Comparison of ENCODE assay signal across 37 cellular contexts in genomic region chr13:26270707-26271106, GRCh38. TPM values are rescaled to one million over a fixed set of nuclear protein-coding genes. Genes with fewer than 3 reads are reported as not detected.
DNase-seq lines count a peak whose midpoint lies in the region; ATAC-seq, FAIRE-seq and TF ChIP-seq lines count a peak whose summit lies in the region.
"Had no signal": no experiment of that assay in that cellular context is flagged by ENCODE, and none has a peak within 500 bp of the region (broad histone marks: within the 10 kb centered on the region; RNA-seq: fewer than 3 reads in every experiment).

No MANE protein-coding gene starts in this region.

- TF ChIP-seq POLR2A in body of pancreas (IDR thresholded peaks at IDR 0.05) (peak in 1 of 3 donors; percentile 11), esophagus muscularis mucosa (IDR thresholded peaks at IDR 0.05; ENCODE audit: low read depth) (no peak)

- peaks cover 64% of the 10 kb centered on the region for H4K20me1 ChIP-seq in astrocyte (ENCODE audit: insufficient read depth, low read length)

- H3K9me3 ChIP-seq in astrocyte (ENCODE audit: insufficient read depth, low read depth, low read length) (no peaks in the 10 kb centered on the region), body of pancreas (no peaks in the 10 kb centered on the region), pancreas (no peaks in the 10 kb centered on the region), esophagus muscularis mucosa (no peaks in the 10 kb centered on the region)
- H3K9me3 ChIP-seq: A549, BE2C, BLaER1, Caco-2 had no signal

- peak; percentile 9 for FAIRE-seq in astrocyte (lab: Jason Lieb, UNC)
- FAIRE-seq in pancreas (lab: Jason Lieb, UNC), result no peak
- FAIRE-seq: A204.1, A549, D721Med had no signal

- TF ChIP-seq EP300 in esophagus muscularis mucosa (IDR thresholded peaks at IDR 0.05), result no peak

- H3K4me3 Mint-ChIP-seq in astrocyte (ENCODE audit: unreplicated experiment), result peak overlapping the region; percentile 6
- H3K4me3 Mint-ChIP-seq in stimulated activated effector memory CD8-positive, alpha-beta T cell treated with anti-CD3 and anti-CD28 coated beads, Interleukin-12 subunit alpha, Interleukin-12 subunit beta, amount 100 ng/mL, for 72 hours, result no peak overlapping the region
- H3K4me3 Mint-ChIP-seq in activated naive CD4-positive, alpha-beta T cell treated with anti-CD3 and anti-CD28 coated beads, Interleukin-2, amount 10 ng/mL, durations not matched to agents 7 days and 5 days, result no peak overlapping the region
- H3K4me3 Mint-ChIP-seq: B cell; CD14-positive monocyte; CD4-positive, alpha-beta T cell; CD4-positive, CD25-positive, alpha-beta regulatory T cell; CD8-positive, alpha-beta memory T cell; CD8-positive, alpha-beta T cell had no signal

- H3K4me1 ChIP-seq in astrocyte (ENCODE audit: insufficient read depth, low read length) (no peaks in the 10 kb centered on the region), body of pancreas (peaks cover 25% of the 10 kb centered on the region), pancreas (peaks cover 0 to 18% (median 9%) of the 10 kb centered on the region in 3 donors), esophagus muscularis mucosa (peaks cover 9 to 17% (median 15%) of the 10 kb centered on the region in 4 donors)
- H3K4me1 ChIP-seq: A549; BLaER1; BLaER1 treated with 17β-estradiol and CSF1 and Interleukin-3, amounts not matched to agents 10 nM and 100 nM; Caco-2 had no signal

- no peak overlapping the region for H3K27ac ChIP-seq in astrocyte (ENCODE audit: low read depth, low read length)
- peak overlapping the region; percentile 6 to 78 (median 42) for H3K27ac ChIP-seq in body of pancreas
- peak overlapping the region in 2 of 4 donors; percentile 70 to 80 for H3K27ac ChIP-seq in pancreas
- no peak overlapping the region for H3K27ac ChIP-seq in esophagus muscularis mucosa (replicated peaks in 1 of 4)
- H3K27ac ChIP-seq: 22Rv1; A549; BLaER1; BLaER1 treated with 17β-estradiol and CSF1 and Interleukin-3, amounts not matched to agents 10 nM and 100 nM; C4-2B had no signal

- ATAC-seq in body of pancreas, result peak; percentile 86
- ATAC-seq in pancreas, result peak; percentile 80 to 93 (median 90)
- ATAC-seq in stimulated activated effector memory CD8-positive, alpha-beta T cell treated with anti-CD3 and anti-CD28 coated beads, Interleukin-12 subunit alpha, Interleukin-12 subunit beta, amount 100 ng/mL, for 72 hours, result no peak
- ATAC-seq: A549; CD8-positive, alpha-beta T cell had no signal

- DNase-seq in astrocyte (ENCODE audit: low read depth) (no peak), body of pancreas (peak; percentile 62 to 76 (median 70)), pancreas (peak in 4 of 6 donors; percentile 40 to 65 (median 61)), esophagus muscularis mucosa (ENCODE audit: extremely low spot score) (no peak), NCI-H2227 treated with DMSO at 0.1 percent for 48 hours (lab: John Stamatoyannopoulos, UW) (no peak), NOMO-1 treated with dmso at 0.1 percent for 144 hours (lab: John Stamatoyannopoulos, UW; ENCODE audit: unreplicated experiment) (no peak)
- DNase-seq in stimulated activated effector memory CD8-positive, alpha-beta T cell treated with anti-CD3 and anti-CD28 coated beads, Interleukin-12 subunit alpha, Interleukin-12 subunit beta, amount 100 ng/mL, for 72 hours (ENCODE audit: low spot score in 2 of 2), result no peak
- DNase-seq in activated naive CD4-positive, alpha-beta T cell treated with anti-CD3 and anti-CD28 coated beads, Interleukin-2, amount 10 ng/mL, durations not matched to agents 7 days and 5 days, result no peak
- DNase-seq: 8988T; ACHN; AML-193; BE2C; C1 segment of cervical spinal cord; Caco-2; Calu3; CD4-positive, alpha-beta memory T cell; CD4-positive, alpha-beta T cell; CD4-positive, CD25-positive, alpha-beta regulatory T cell; CD8-positive, alpha-beta memory T cell; CD8-positive, alpha-beta T cell; COR-L47; DMS 273 treated with DMSO at 0.1 percent for 48 hours; DMS153; DMS53; DMS79; DMS79 treated with DMSO at 0.1 percent for 48 hours; DND-41; EL had no signal

- H3K27ac Mint-ChIP-seq in astrocyte (ENCODE audit: unreplicated experiment), result no peak overlapping the region
- peak overlapping the region; percentile 7 for H3K27ac Mint-ChIP-seq in stimulated activated effector memory CD8-positive, alpha-beta T cell treated with anti-CD3 and anti-CD28 coated beads, Interleukin-12 subunit alpha, Interleukin-12 subunit beta, amount 100 ng/mL, for 72 hours
- H3K27ac Mint-ChIP-seq in activated naive CD4-positive, alpha-beta T cell treated with anti-CD3 and anti-CD28 coated beads, Interleukin-2, amount 10 ng/mL, durations not matched to agents 7 days and 5 days, result no peak overlapping the region
- H3K27ac Mint-ChIP-seq: B cell; CD4-positive, alpha-beta memory T cell; CD4-positive, alpha-beta T cell; CD4-positive, CD25-positive, alpha-beta regulatory T cell; CD8-positive, alpha-beta T cell had no signal

- no peak for TF ChIP-seq CTCF in astrocyte (IDR thresholded peaks at IDR 0.05; ENCODE audit: insufficient read depth, low read depth, low read length)
- TF ChIP-seq CTCF in body of pancreas (IDR thresholded peaks at IDR 0.05), result no peak
- no peak for TF ChIP-seq CTCF in pancreas (IDR thresholded peaks at IDR 0.05)
- TF ChIP-seq CTCF in esophagus muscularis mucosa (IDR thresholded peaks at IDR 0.05), result no peak

- H3K4me2 ChIP-seq in astrocyte (ENCODE audit: low read length), result no peak overlapping the region
- H3K4me2 ChIP-seq: A549; BLaER1; BLaER1 treated with 17β-estradiol and CSF1 and Interleukin-3, amounts not matched to agents 10 nM and 100 nM had no signal

- CTCF ChIA-PET in activated naive CD4-positive, alpha-beta T cell treated with anti-CD3 and anti-CD28 coated beads, Interleukin-2, amount 10 ng/mL, durations not matched to agents 7 days and 5 days (lab: Charles Lee), result no interaction called here

- WGBS in body of pancreas, 2 donors, result 49 to 50% methylated on average over 3 of the region's 3 CpGs
- 39 to 48% methylated on average over 3 of the region's 3 CpGs for WGBS in pancreas, 2 donors
- WGBS in esophagus muscularis mucosa, result 96% methylated on average over 3 of the region's 3 CpGs

- H3K36me3 Mint-ChIP-seq in astrocyte (ENCODE audit: low read depth, unreplicated experiment), result no peaks in the 10 kb centered on the region
- no peaks in the 10 kb centered on the region for H3K36me3 Mint-ChIP-seq in stimulated activated effector memory CD8-positive, alpha-beta T cell treated with anti-CD3 and anti-CD28 coated beads, Interleukin-12 subunit alpha, Interleukin-12 subunit beta, amount 100 ng/mL, for 72 hours
- no peaks in the 10 kb centered on the region for H3K36me3 Mint-ChIP-seq in activated naive CD4-positive, alpha-beta T cell treated with anti-CD3 and anti-CD28 coated beads, Interleukin-2, amount 10 ng/mL, durations not matched to agents 7 days and 5 days
- H3K36me3 Mint-ChIP-seq: CD4-positive, alpha-beta memory T cell; CD4-positive, CD25-positive, alpha-beta regulatory T cell; CD8-positive, alpha-beta memory T cell; CD8-positive, alpha-beta T cell had no signal

- H3K4me3 ChIP-seq in astrocyte (ENCODE audit: insufficient read depth, low read depth, low read length) (no peak overlapping the region), body of pancreas (no peak overlapping the region), pancreas (no peak overlapping the region), esophagus muscularis mucosa (no peak overlapping the region)
- H3K4me3 ChIP-seq: A549; BLaER1; BLaER1 treated with 17β-estradiol and CSF1 and Interleukin-3, amounts not matched to agents 10 nM and 100 nM had no signal

- H3K27me3 ChIP-seq in astrocyte (ENCODE audit: insufficient read depth, low read length) (no peaks in the 10 kb centered on the region), body of pancreas (no peaks in the 10 kb centered on the region), pancreas (no peaks in the 10 kb centered on the region), esophagus muscularis mucosa (no peaks in the 10 kb centered on the region)
- H3K27me3 ChIP-seq: BE2C; BLaER1; BLaER1 treated with 17β-estradiol and CSF1 and Interleukin-3, amounts not matched to agents 10 nM and 100 nM had no signal

- H3K4me1 Mint-ChIP-seq in astrocyte (ENCODE audit: low read depth, unreplicated experiment), result peaks cover 1% of the 10 kb centered on the region
- peaks cover 24% of the 10 kb centered on the region for H3K4me1 Mint-ChIP-seq in stimulated activated effector memory CD8-positive, alpha-beta T cell treated with anti-CD3 and anti-CD28 coated beads, Interleukin-12 subunit alpha, Interleukin-12 subunit beta, amount 100 ng/mL, for 72 hours
- no peaks in the 10 kb centered on the region for H3K4me1 Mint-ChIP-seq in activated naive CD4-positive, alpha-beta T cell treated with anti-CD3 and anti-CD28 coated beads, Interleukin-2, amount 10 ng/mL, durations not matched to agents 7 days and 5 days

- H3K79me2 ChIP-seq in astrocyte (ENCODE audit: insufficient read depth, low read length), result peaks cover 98% of the 10 kb centered on the region

- H3K9ac ChIP-seq in astrocyte (ENCODE audit: low read length), result no peak overlapping the region
- H3K9ac ChIP-seq: BLaER1; BLaER1 treated with 17β-estradiol and CSF1 and Interleukin-3, amounts not matched to agents 10 nM and 100 nM had no signal

- no peaks in the 10 kb centered on the region for H3K36me3 ChIP-seq in astrocyte (ENCODE audit: insufficient read depth, low read length)
- no peaks in the 10 kb centered on the region for H3K36me3 ChIP-seq in body of pancreas (replicated peaks in 1 of 2; ENCODE audit: insufficient read depth in 1 of 2, low read depth in 2 of 2)
- no peaks in the 10 kb centered on the region for H3K36me3 ChIP-seq in pancreas
- no peaks in the 10 kb centered on the region for H3K36me3 ChIP-seq in esophagus muscularis mucosa
- H3K36me3 ChIP-seq: BE2C, BLaER1 had no signal

- intact Hi-C loops in body of pancreas (cut with DNase I), result no loop called here
- intact Hi-C loops in pancreas (cut with DNase I), result no loop called here
- intact Hi-C loops in esophagus muscularis mucosa (cut with DNase I), result no loop called here

- no peaks in the 10 kb centered on the region for H3K27me3 Mint-ChIP-seq in astrocyte (ENCODE audit: low read depth, unreplicated experiment)
- H3K27me3 Mint-ChIP-seq in activated naive CD4-positive, alpha-beta T cell treated with anti-CD3 and anti-CD28 coated beads, Interleukin-2, amount 10 ng/mL, durations not matched to agents 7 days and 5 days, result no peaks in the 10 kb centered on the region
- H3K27me3 Mint-ChIP-seq: B cell; CD4-positive, alpha-beta memory T cell; CD4-positive, alpha-beta T cell; CD4-positive, CD25-positive, alpha-beta regulatory T cell; CD8-positive, alpha-beta memory T cell had no signal

- no peak overlapping the region for H2AFZ ChIP-seq in astrocyte (ENCODE audit: low read depth, low read length)

- H3K9me3 Mint-ChIP-seq in astrocyte (ENCODE audit: unreplicated experiment), result no peaks in the 10 kb centered on the region
- no peaks in the 10 kb centered on the region for H3K9me3 Mint-ChIP-seq in stimulated activated effector memory CD8-positive, alpha-beta T cell treated with anti-CD3 and anti-CD28 coated beads, Interleukin-12 subunit alpha, Interleukin-12 subunit beta, amount 100 ng/mL, for 72 hours
- no peaks in the 10 kb centered on the region for H3K9me3 Mint-ChIP-seq in activated naive CD4-positive, alpha-beta T cell treated with anti-CD3 and anti-CD28 coated beads, Interleukin-2, amount 10 ng/mL, durations not matched to agents 7 days and 5 days
- H3K9me3 Mint-ChIP-seq: CD4-positive, alpha-beta memory T cell; CD4-positive, alpha-beta T cell; CD4-positive, CD25-positive, alpha-beta regulatory T cell; CD8-positive, alpha-beta memory T cell; CD8-positive, alpha-beta T cell had no signal

RNA-seq across cellular contexts. Expression of gene CDK8, which starts 16.8 kb away (rescaled TPM):
- 27.4 and 32.4 TPM in 2 replicates for total RNA-seq in astrocyte
- 10 to 100 TPM; 12.7 to 13.8 TPM for total RNA-seq in body of pancreas
- 10 to 100 TPM in 3 of 6 donors, 1 to 10 TPM in 3; 7.3 to 12.5 (median 9.9) TPM for total RNA-seq in pancreas
- polyA plus RNA-seq in pancreas, result 10 to 100 TPM in 1 of 2 donors, 1 to 10 TPM in 1; 9.2 to 11.4 TPM
- total RNA-seq in esophagus muscularis mucosa, result 10 to 100 TPM; 20.3 to 26.3 (median 23.8) TPM

RNA-seq across cellular contexts. Expression of gene RNF6, which starts 48.6 kb away (rescaled TPM):
- total RNA-seq in astrocyte (41.9 and 51.7 TPM in 2 replicates), body of pancreas (10 to 100 TPM in 1 of 2 donors, 1 to 10 TPM in 1; 6.9 to 13.0 TPM), pancreas (10 to 100 TPM in 4 of 6 donors, 1 to 10 TPM in 2; 8.6 to 17.2 (median 11.7) TPM), esophagus muscularis mucosa (10 to 100 TPM; 17.0 to 24.4 (median 23.5) TPM)
- 10 to 100 TPM in 1 of 2 donors, 1 to 10 TPM in 1; 5.9 to 14.5 TPM for polyA plus RNA-seq in pancreas

Comparison
In these comparisons a context has a peak if more than half of its experiments do, and no peak if none do; other contexts are left out.
1. DNase-seq: peak in body of pancreas (4 of 4) and pancreas (4 of 6); none in astrocyte (single experiment), stimulated activated effector memory CD8-positive, alpha-beta T cell treated with anti-CD3 and anti-CD28 coated beads, Interleukin-12 subunit alpha, Interleukin-12 subunit beta, amount 100 ng/mL, for 72 hours (0 of 2), esophagus muscularis mucosa (single experiment), activated naive CD4-positive, alpha-beta T cell treated with anti-CD3 and anti-CD28 coated beads, Interleukin-2, amount 10 ng/mL, durations not matched to agents 7 days and 5 days (single experiment), NCI-H2227 treated with DMSO at 0.1 percent for 48 hours (single experiment) and NOMO-1 treated with dmso at 0.1 percent for 144 hours (single experiment).
2. H3K27ac ChIP-seq: peak in body of pancreas (4 of 4); none in astrocyte (single experiment) and esophagus muscularis mucosa (0 of 4).